23 cellular contexts compared by ENCODE assay signal in genomic region chr2:66899109-66899508, GRCh38.
DNase-seq lines count a peak whose midpoint lies in the region; ATAC-seq, FAIRE-seq and TF ChIP-seq lines count a peak whose summit lies in the region.
"Had no signal": no experiment of that assay in that cellular context is flagged by ENCODE, and none has a peak within 500 bp of the region (broad histone marks: within the 10 kb centered on the region; RNA-seq: fewer than 3 reads in every experiment).

No MANE protein-coding gene starts in this region.

- no peak overlapping the region for H3K27ac Mint-ChIP-seq in astrocyte (ENCODE audit: unreplicated experiment)
- H3K27ac Mint-ChIP-seq in activated naive CD4-positive, alpha-beta T cell treated with anti-CD3 and anti-CD28 coated beads, Interleukin-2, amount 50 U/mL, for 72 hours, result no peak overlapping the region
- H3K27ac Mint-ChIP-seq: CD4-positive, CD25-positive, alpha-beta regulatory T cell; CD8-positive, alpha-beta memory T cell had no signal

- 0 out of 2 replicates have a peak overlapping the region, but pooled peaks have one; percentile 48 for H3K56ac ChIP-seq in IMR-90 (ENCODE audit: extremely low read depth, insufficient read depth, low read length)

- POLR2A ChIA-PET in IMR-90 (lab: Charles Lee; ENCODE audit: unreplicated experiment), result no interaction called here

- H3K27me3 ChIP-seq in IMR-90 (ENCODE audit: control insufficient read depth, insufficient read depth, low read length) (no peaks in the 10 kb centered on the region), astrocyte (ENCODE audit: insufficient read depth, low read length) (no peaks in the 10 kb centered on the region), sigmoid colon (no peaks in the 10 kb centered on the region), body of pancreas (no peaks in the 10 kb centered on the region)
- H3K27me3 ChIP-seq: BE2C had no signal

- H4K20me1 ChIP-seq in IMR-90 (ENCODE audit: insufficient read depth, low read length) (no peaks in the 10 kb centered on the region), astrocyte (ENCODE audit: insufficient read depth, low read length) (no peaks in the 10 kb centered on the region)

- no TSS peak for BruUV-seq in IMR-90 (replicated peaks; lab: Mats Ljungman, UMichigan)

- no peak overlapping the region for H3K27ac ChIP-seq in IMR-90 (ENCODE audit: insufficient read depth, low read length)
- no peak overlapping the region for H3K27ac ChIP-seq in astrocyte (ENCODE audit: low read depth, low read length)
- peak overlapping the region in 3 of 4 donors; percentile 48 to 91 (median 78) for H3K27ac ChIP-seq in sigmoid colon
- no peak overlapping the region for H3K27ac ChIP-seq in body of pancreas

- no peak overlapping the region for H2AK5ac ChIP-seq in IMR-90 (ENCODE audit: low read depth, low read length)

- H2BK15ac ChIP-seq in IMR-90 (ENCODE audit: low read depth, low read length), result peak overlapping the region; percentile 83; the same call in 2 of the 3 replicates

- CTCF ChIA-PET in IMR-90 (lab: Yijun Ruan, JAX), result interaction anchor here (1.1 kb wide), 1 partner anchor 317 kb away, joined by 4 read pairs; no protein-coding TSS in a partner anchor

- no peak overlapping the region for H3K4me3 Mint-ChIP-seq in astrocyte (ENCODE audit: unreplicated experiment)
- H3K4me3 Mint-ChIP-seq: CD4-positive, CD25-positive, alpha-beta regulatory T cell; CD8-positive, alpha-beta memory T cell had no signal

- TF ChIP-seq POLR2A in IMR-90 (IDR thresholded peaks at IDR 0.05; ENCODE audit: low read depth, low read length) (no peak), sigmoid colon (IDR thresholded peaks at IDR 0.05) (no peak), body of pancreas (IDR thresholded peaks at IDR 0.05) (no peak)

- peak overlapping the region; percentile 83; the same call in 1 of the 2 replicates for H4K5ac ChIP-seq in IMR-90 (ENCODE audit: low read depth, low read length)

- intact Hi-C loops in IMR-90 (cut with micrococcal nuclease) (loop anchor here (5.0 to 10.0 kb wide), 2 partner anchors 506 to 873 kb away; no protein-coding TSS in a partner anchor), sigmoid colon (cut with DNase I) (loop anchor here (5.0 to 10.0 kb wide), 3 partner anchors 98 to 946 kb away; no protein-coding TSS in a partner anchor), body of pancreas (cut with DNase I) (no loop called here)

- H3K18ac ChIP-seq in IMR-90 (ENCODE audit: low read depth, low read length), result peak overlapping the region; percentile 87

- no peaks in the 10 kb centered on the region for H3K9me3 ChIP-seq in IMR-90 (ENCODE audit: control insufficient read depth, insufficient read depth, low read length)
- no peaks in the 10 kb centered on the region for H3K9me3 ChIP-seq in astrocyte (ENCODE audit: insufficient read depth, low read depth, low read length)
- H3K9me3 ChIP-seq in sigmoid colon, result no peaks in the 10 kb centered on the region
- no peaks in the 10 kb centered on the region for H3K9me3 ChIP-seq in body of pancreas
- H3K9me3 ChIP-seq: BE2C had no signal

- TF ChIP-seq CTCF in IMR-90 (conservative IDR thresholded peaks at IDR 0.05; ENCODE audit: low read depth, low read length) (no peak), astrocyte (IDR thresholded peaks at IDR 0.05; ENCODE audit: insufficient read depth, low read depth, low read length) (no peak), epithelial cell of esophagus (IDR thresholded peaks at IDR 0.05; ENCODE audit: insufficient read depth, low read depth, low read length, missing control alignments) (no peak), sigmoid colon (IDR thresholded peaks at IDR 0.05) (no peak), body of pancreas (IDR thresholded peaks at IDR 0.05) (no peak)

- peaks cover 12% of the 10 kb centered on the region for H3K4me1 Mint-ChIP-seq in astrocyte (ENCODE audit: low read depth, unreplicated experiment)
- H3K4me1 Mint-ChIP-seq: CD4-positive, CD25-positive, alpha-beta regulatory T cell; CD8-positive, alpha-beta memory T cell had no signal

- H2AFZ ChIP-seq in IMR-90 (replicated peaks; ENCODE audit: low read length, poor library complexity) (no peak overlapping the region), astrocyte (ENCODE audit: low read depth, low read length) (no peak overlapping the region)

- H2BK120ac ChIP-seq in IMR-90 (ENCODE audit: low read depth, low read length), result peak overlapping the region; percentile 95

- H3K36me3 Mint-ChIP-seq in astrocyte (ENCODE audit: low read depth, unreplicated experiment), result no peaks in the 10 kb centered on the region
- H3K36me3 Mint-ChIP-seq in activated naive CD4-positive, alpha-beta T cell treated with anti-CD3 and anti-CD28 coated beads, Interleukin-2, amount 50 U/mL, for 72 hours, result no peaks in the 10 kb centered on the region
- H3K36me3 Mint-ChIP-seq: CD4-positive, CD25-positive, alpha-beta regulatory T cell; CD8-positive, alpha-beta memory T cell had no signal

- no peaks in the 10 kb centered on the region for H3K79me2 ChIP-seq in astrocyte (ENCODE audit: insufficient read depth, low read length)

- peak overlapping the region; percentile 100 for H2BK5ac ChIP-seq in IMR-90 (ENCODE audit: low read depth, low read length, poor library complexity, severe bottlenecking)

- H2BK20ac ChIP-seq in IMR-90 (ENCODE audit: low read depth, low read length), result peak overlapping the region; percentile 96

- peak overlapping the region; percentile 74; the same call in 1 of the 2 replicates for H3K23ac ChIP-seq in IMR-90 (ENCODE audit: low read depth, low read length)

- no peak overlapping the region for H2AK9ac ChIP-seq in IMR-90 (replicated peaks; ENCODE audit: low read depth, low read length, poor library complexity)

- H3K36me3 ChIP-seq in IMR-90 (ENCODE audit: control insufficient read depth, insufficient read depth, low read length), result no peaks in the 10 kb centered on the region
- H3K36me3 ChIP-seq in astrocyte (ENCODE audit: insufficient read depth, low read length), result no peaks in the 10 kb centered on the region
- no peaks in the 10 kb centered on the region for H3K36me3 ChIP-seq in sigmoid colon
- no peaks in the 10 kb centered on the region for H3K36me3 ChIP-seq in body of pancreas (replicated peaks in 1 of 2; ENCODE audit: insufficient read depth in 1 of 2, low read depth in 2 of 2)
- H3K36me3 ChIP-seq: BE2C had no signal

- DNase-seq in IMR-90 (no peak), astrocyte (ENCODE audit: low read depth) (peak; percentile 34), epithelial cell of esophagus (ENCODE audit: low read depth) (peak; percentile 13), sigmoid colon (no peak), urothelium cell line (ENCODE audit: low spot score) (no peak), body of pancreas (no peak)
- DNase-seq in activated naive CD4-positive, alpha-beta T cell treated with anti-CD3 and anti-CD28 coated beads, Interleukin-2, amount 50 U/mL, for 72 hours (ENCODE audit: low spot score in 2 of 2), result no peak
- DNase-seq: ACHN; BE2C; C1 segment of cervical spinal cord; CD4-positive, CD25-positive, alpha-beta regulatory T cell; CD8-positive, alpha-beta memory T cell; COR-L47; DMS 273 treated with DMSO at 0.1 percent for 48 hours; DMS79; GDM1; GOT3; H7 had no signal

- FAIRE-seq in astrocyte (lab: Jason Lieb, UNC) (no peak), urothelium cell line (lab: Jason Lieb, UNC) (no peak)
- FAIRE-seq: A204.1, GM12892, GM18507 had no signal

- H3K27me3 Mint-ChIP-seq in astrocyte (ENCODE audit: low read depth, unreplicated experiment), result peaks cover 2% of the 10 kb centered on the region
- H3K27me3 Mint-ChIP-seq: CD4-positive, CD25-positive, alpha-beta regulatory T cell; CD8-positive, alpha-beta memory T cell had no signal

- dilution Hi-C loops in IMR-90 (cut with HindIII; ENCODE audit: low sequenced_read_pairs, unreplicated experiment), result no loop called here

- H3K4me2 ChIP-seq in IMR-90 (ENCODE audit: low read depth, low read length), result peak overlapping the region; percentile 41; the same call in 1 of the 2 replicates
- no peak overlapping the region for H3K4me2 ChIP-seq in astrocyte (ENCODE audit: low read length)

- peak overlapping the region; percentile 84 for H3K4ac ChIP-seq in IMR-90 (ENCODE audit: low read depth, low read length)

- peak overlapping the region; percentile 88 for H3K14ac ChIP-seq in IMR-90 (replicated peaks; ENCODE audit: low read depth, low read length)

- H3K4me3 ChIP-seq in IMR-90 (ENCODE audit: insufficient read depth, low read depth, low read length) (no peak overlapping the region), astrocyte (ENCODE audit: insufficient read depth, low read depth, low read length) (no peak overlapping the region), epithelial cell of esophagus (ENCODE audit: low read length) (no peak overlapping the region), sigmoid colon (no peak overlapping the region), body of pancreas (no peak overlapping the region)

- peak overlapping the region; percentile 73 for H4K91ac ChIP-seq in IMR-90 (ENCODE audit: insufficient read depth, low read depth, low read length)

- no peak for TF ChIP-seq RAD21 in IMR-90 (IDR thresholded peaks at IDR 0.05; ENCODE audit: low read length)

- peaks cover 0 to 13% of the 10 kb centered on the region in 2 experiments; a peak in 2 of 4 replicates for H3K79me1 ChIP-seq in IMR-90 (ENCODE audit: low read depth in 1 of 2, low read length in 2 of 2)

- H3K9me1 ChIP-seq in IMR-90 (ENCODE audit: insufficient read depth, low read length), result peaks cover 10% of the 10 kb centered on the region

- no peak for ATAC-seq in IMR-90 (ENCODE audit: low read depth)
- no peak for ATAC-seq in body of pancreas
- no peak for ATAC-seq in GM21723 (IDR thresholded peaks at IDR 0.05; ENCODE audit: unreplicated experiment)
- ATAC-seq in activated naive CD4-positive, alpha-beta T cell treated with anti-CD3 and anti-CD28 coated beads, Interleukin-2, amount 50 U/mL, for 72 hours, result no peak
- ATAC-seq: HCT116 had no signal

- H3K9ac ChIP-seq in IMR-90 (ENCODE audit: low read depth, low read length) (no peak overlapping the region), astrocyte (ENCODE audit: low read length) (no peak overlapping the region)

- in situ Hi-C loops in IMR-90 (cut with MboI; ENCODE audit: low sequenced_read_pairs), result no loop called here

- H3K9me3 Mint-ChIP-seq in astrocyte (ENCODE audit: unreplicated experiment), result no peaks in the 10 kb centered on the region
- H3K9me3 Mint-ChIP-seq in activated naive CD4-positive, alpha-beta T cell treated with anti-CD3 and anti-CD28 coated beads, Interleukin-2, amount 50 U/mL, for 72 hours, result peaks cover 12 to 14% of the 10 kb centered on the region in 2 donors

- TF ChIP-seq EP300 in sigmoid colon (IDR thresholded peaks at IDR 0.05), result no peak

- peak overlapping the region; percentile 57 to 78; a peak in 3 of 4 replicates for H4K8ac ChIP-seq in IMR-90 (ENCODE audit: low read depth in 2 of 2, low read length in 2 of 2)

- no CpG with 5 or more reads among the region's 2 CpGs for WGBS in IMR-90 (ENCODE audit: extremely low coverage in 2 of 2, insufficient read length in 1 of 2), 2 experiments
- 30 to 67% methylated on average over 2 of the region's 2 CpGs for WGBS in sigmoid colon, 2 donors
- WGBS in body of pancreas, 2 donors, result 77 to 95% methylated on average over 2 of the region's 2 CpGs

- H3K4me1 ChIP-seq in IMR-90 (ENCODE audit: control insufficient read depth, insufficient read depth, low read length) (peaks cover 19% of the 10 kb centered on the region), astrocyte (ENCODE audit: insufficient read depth, low read length) (peaks cover 8% of the 10 kb centered on the region), sigmoid colon (peaks cover 0 to 30% (median 27%) of the 10 kb centered on the region in 4 donors), body of pancreas (peaks cover 16% of the 10 kb centered on the region)
- H3K4me1 ChIP-seq: BE2C had no signal

Comparison
In these comparisons a context has a peak if more than half of its experiments do, and no peak if none do; other contexts are left out.
1. DNase-seq: peak in astrocyte (single experiment) and epithelial cell of esophagus (single experiment); none in IMR-90 (single experiment), sigmoid colon (single experiment), urothelium cell line (single experiment), body of pancreas (0 of 4) and activated naive CD4-positive, alpha-beta T cell treated with anti-CD3 and anti-CD28 coated beads, Interleukin-2, amount 50 U/mL, for 72 hours (0 of 2).
2. H3K27ac ChIP-seq: peak in sigmoid colon (3 of 4); none in IMR-90 (single experiment), astrocyte (single experiment) and body of pancreas (0 of 4).